In the genomic region with DNA sequence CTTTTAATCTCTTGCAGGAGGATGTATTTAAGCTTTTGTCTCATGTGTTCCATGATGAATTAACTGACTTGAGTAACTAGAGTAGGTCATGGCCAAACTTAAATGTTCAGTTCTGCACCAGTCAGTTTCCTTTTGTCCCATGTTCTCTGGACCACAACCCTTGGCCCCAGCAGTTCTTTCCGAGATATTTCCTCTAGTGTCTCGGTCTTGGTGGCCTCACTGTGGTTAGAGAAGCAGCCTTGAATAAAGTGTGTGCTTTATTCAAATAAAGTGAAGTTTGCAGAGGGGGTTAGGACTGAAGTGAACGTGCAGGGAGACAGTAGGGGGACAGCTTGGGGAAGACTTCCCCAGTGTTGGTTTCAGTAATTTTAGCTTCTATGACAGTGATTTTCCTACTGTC, we compare ENCODE assay signal across 14 cellular contexts. TPM values are rescaled to one million over a fixed set of nuclear protein-coding genes. Genes with fewer than 3 reads are reported as not detected.
DNase-seq lines count a peak whose midpoint lies in the region; ATAC-seq and TF ChIP-seq lines count a peak whose summit lies in the region.
"Had no signal": no experiment of that assay in that cellular context is flagged by ENCODE, and none has a peak within 500 bp of the region (broad histone marks: within the 10 kb centered on the region; RNA-seq: fewer than 3 reads in every experiment).

No MANE protein-coding gene starts in this region.

- ATAC-seq in activated T-cell treated with anti-CD3 and anti-CD28 coated beads, Interleukin-2, amount 50 U/mL, for 72 hours (replicated peaks in 1 of 2), result peak; percentile 39 to 43
- ATAC-seq: natural killer cell had no signal

- peaks cover 5% of the 10 kb centered on the region for H3K36me3 Mint-ChIP-seq in HFFc6 (ENCODE audit: low read depth)
- H3K36me3 Mint-ChIP-seq in activated T-cell treated with anti-CD3 and anti-CD28 coated beads, Interleukin-2, amount 50 U/mL, for 72 hours (ENCODE audit: insufficient read depth in 2 of 2), result peaks cover 10 to 23% of the 10 kb centered on the region in 2 donors
- H3K36me3 Mint-ChIP-seq: natural killer cell had no signal

- peak; percentile 53 for DNase-seq in activated CD8-positive, alpha-beta memory T cell treated with anti-CD3 and anti-CD28 coated beads, Interleukin-2, amount 50 U/mL, for 48 hours
- DNase-seq in activated CD8-positive, alpha-beta memory T cell treated with anti-CD3 and anti-CD28 coated beads for 24 hours, result no peak
- no peak for DNase-seq in HFFc6
- peak in 1 of 2 donors; percentile 20 for DNase-seq in activated T-cell treated with anti-CD3 and anti-CD28 coated beads, Interleukin-2, amount 50 U/mL, for 72 hours
- DNase-seq in stimulated activated CD8-positive, alpha-beta memory T cell treated with anti-CD3 and anti-CD28 coated beads, Interleukin-15, amount 100 ng/mL, for 48 hours (ENCODE audit: low read depth in 2 of 2), result peak; percentile 10 to 32
- DNase-seq in NCI-H510A (lab: John Stamatoyannopoulos, UW), result no peak
- no peak for DNase-seq in nucleus accumbens (lab: John Stamatoyannopoulos, UW)
- DNase-seq in NCI-H2171 (lab: John Stamatoyannopoulos, UW), result no peak
- DNase-seq: activated CD4-positive, CD25-positive, alpha-beta regulatory T cell; COR-L47; natural killer cell; NCI-H146; NCI-H510A treated with DMSO at 0.1 percent for 48 hours; stomach had no signal

- no peak for TF ChIP-seq CTCF in HFFc6 (IDR thresholded peaks at IDR 0.05)

- H3K4me3 Mint-ChIP-seq in HFFc6, result no peak overlapping the region
- peak overlapping the region; percentile 63 to 75 for H3K4me3 Mint-ChIP-seq in activated T-cell treated with anti-CD3 and anti-CD28 coated beads, Interleukin-2, amount 50 U/mL, for 72 hours
- H3K4me3 Mint-ChIP-seq: natural killer cell had no signal

- peaks cover 41% of the 10 kb centered on the region for H3K4me1 Mint-ChIP-seq in HFFc6 (ENCODE audit: low read depth)
- peaks cover 53% of the 10 kb centered on the region for H3K4me1 Mint-ChIP-seq in activated T-cell treated with anti-CD3 and anti-CD28 coated beads, Interleukin-2, amount 50 U/mL, for 72 hours (ENCODE audit: low read depth)

- peak overlapping the region; percentile 50 for H3K27ac Mint-ChIP-seq in HFFc6
- peak overlapping the region; percentile 98 for H3K27ac Mint-ChIP-seq in activated T-cell treated with anti-CD3 and anti-CD28 coated beads, Interleukin-2, amount 50 U/mL, for 72 hours
- H3K27ac Mint-ChIP-seq: natural killer cell had no signal

- no peaks in the 10 kb centered on the region for H3K9me3 Mint-ChIP-seq in HFFc6
- H3K9me3 Mint-ChIP-seq in activated T-cell treated with anti-CD3 and anti-CD28 coated beads, Interleukin-2, amount 50 U/mL, for 72 hours, result peaks cover 2 to 3% of the 10 kb centered on the region in 2 donors
- H3K9me3 Mint-ChIP-seq: natural killer cell had no signal

- no peaks in the 10 kb centered on the region for H3K27me3 Mint-ChIP-seq in HFFc6 (ENCODE audit: insufficient read depth)
- H3K27me3 Mint-ChIP-seq in activated T-cell treated with anti-CD3 and anti-CD28 coated beads, Interleukin-2, amount 50 U/mL, for 72 hours (ENCODE audit: low read depth), result no peaks in the 10 kb centered on the region

RNA-seq across cellular contexts. Expression of a gene that starts 9.3 kb away (rescaled TPM):
- total RNA-seq in HFFc6 (2021; fragmentation: NEBNext Ultra II Directional; extraction: Animal tissue kit (Norgen Biotek cat#: 25700)), result 1 to 10 TPM; 6.2 to 8.2 (median 6.3) TPM
- 10 to 100 TPM; 18.7 to 28.0 TPM for total RNA-seq in activated T-cell treated with anti-CD3 and anti-CD28 coated beads, Interleukin-2, amount 50 U/mL, for 72 hours

RNA-seq across cellular contexts. Expression of a gene that starts 13.2 kb away (rescaled TPM):
- 1 to 10 TPM; 7.8 to 8.9 (median 8.5) TPM for total RNA-seq in HFFc6 (2021; fragmentation: NEBNext Ultra II Directional; extraction: Animal tissue kit (Norgen Biotek cat#: 25700))
- total RNA-seq in activated T-cell treated with anti-CD3 and anti-CD28 coated beads, Interleukin-2, amount 50 U/mL, for 72 hours, result 10 to 100 TPM; 28.4 to 32.4 TPM

RNA-seq across cellular contexts. Expression of a gene that starts 53.4 kb away (rescaled TPM):
- 10 to 100 TPM; 18.6 to 23.6 (median 21.0) TPM for total RNA-seq in HFFc6 (2021; fragmentation: NEBNext Ultra II Directional; extraction: Animal tissue kit (Norgen Biotek cat#: 25700))
- 100 to 1,000 TPM in 1 of 2 donors, 10 to 100 TPM in 1; 59.5 to 161 TPM for total RNA-seq in activated T-cell treated with anti-CD3 and anti-CD28 coated beads, Interleukin-2, amount 50 U/mL, for 72 hours

Comparison
In these comparisons a context has a peak if more than half of its experiments do, and no peak if none do; other contexts are left out.
1. DNase-seq: peak in activated CD8-positive, alpha-beta memory T cell treated with anti-CD3 and anti-CD28 coated beads, Interleukin-2, amount 50 U/mL, for 48 hours (single experiment) and stimulated activated CD8-positive, alpha-beta memory T cell treated with anti-CD3 and anti-CD28 coated beads, Interleukin-15, amount 100 ng/mL, for 48 hours (2 of 2); none in activated CD8-positive, alpha-beta memory T cell treated with anti-CD3 and anti-CD28 coated beads for 24 hours (single experiment), HFFc6 (single experiment), NCI-H510A (single experiment), nucleus accumbens (0 of 56) and NCI-H2171 (single experiment).